8 cellular contexts compared by ENCODE assay signal in genomic region chr12:56042430-56043203, GRCh38. TPM values are rescaled to one million over a fixed set of nuclear protein-coding genes. Genes with fewer than 3 reads are reported as not detected.
DNase-seq lines count a peak whose midpoint lies in the region; ATAC-seq lines count a peak whose summit lies in the region.

No MANE protein-coding gene starts in this region.

- H3K27me3 ChIP-seq in subcutaneous abdominal adipose tissue (ENCODE audit: control insufficient read depth in 5 of 5, insufficient read depth in 4 of 5, low read length in 5 of 5) = no peaks in the 10 kb centered on the region

- peak overlapping the region; percentile 74 to 98 (median 94) for H3K4me3 ChIP-seq in subcutaneous abdominal adipose tissue (ENCODE audit: low read depth in 1 of 5, low read length in 5 of 5)

- peaks cover 3 to 29% (median 21%) of the 10 kb centered on the region in 5 donors for H3K4me1 ChIP-seq in subcutaneous abdominal adipose tissue (ENCODE audit: control insufficient read depth in 5 of 5, insufficient read depth in 5 of 5, low read length in 5 of 5)

- H3K9me3 Mint-ChIP-seq in activated naive CD4-positive, alpha-beta T cell treated with anti-CD3 and anti-CD28 coated beads, Interleukin-2, amount 50 U/mL, for 72 hours = no peaks in the 10 kb centered on the region
- no peaks in the 10 kb centered on the region for H3K9me3 Mint-ChIP-seq in immature natural killer cell

- H3K4me1 Mint-ChIP-seq in immature natural killer cell = peaks cover 39 to 41% of the 10 kb centered on the region in 2 donors

- peaks cover 7 to 13% (median 10%) of the 10 kb centered on the region in 3 donors for H3K27me3 Mint-ChIP-seq in immature natural killer cell (ENCODE audit: low read depth in 3 of 3)

- H3K36me3 ChIP-seq in subcutaneous abdominal adipose tissue (ENCODE audit: control insufficient read depth in 5 of 5, insufficient read depth in 5 of 5, low read length in 5 of 5) = peaks cover 9 to 29% (median 20%) of the 10 kb centered on the region in 5 donors

- peak; percentile 32 for DNase-seq in NCI-H146 (lab: John Stamatoyannopoulos, UW)
- DNase-seq in NCI-H146 treated with DMSO at 0.1 percent for 48 hours (lab: John Stamatoyannopoulos, UW; ENCODE audit: unreplicated experiment) = no peak
- no peak for DNase-seq in activated naive CD4-positive, alpha-beta T cell treated with anti-CD3 and anti-CD28 coated beads, Interleukin-2, amount 50 U/mL, for 72 hours (ENCODE audit: low spot score in 2 of 2)
- no peak for DNase-seq in immature natural killer cell
- DNase-seq in nucleus accumbens (lab: John Stamatoyannopoulos, UW) = no peak
- no peak for DNase-seq in SHP77 treated with DMSO at 0.1 percent for 48 hours (lab: John Stamatoyannopoulos, UW)
- no peak for DNase-seq in D341Med (ENCODE audit: low spot score)

- H3K36me3 Mint-ChIP-seq in activated naive CD4-positive, alpha-beta T cell treated with anti-CD3 and anti-CD28 coated beads, Interleukin-2, amount 50 U/mL, for 72 hours = peaks cover 24 to 32% of the 10 kb centered on the region in 2 donors
- H3K36me3 Mint-ChIP-seq in immature natural killer cell = peaks cover 0 to 16% (median 4%) of the 10 kb centered on the region in 3 donors

- peak overlapping the region; percentile 96 to 99 (median 97) for H3K4me3 Mint-ChIP-seq in immature natural killer cell

- H3K27ac Mint-ChIP-seq in activated naive CD4-positive, alpha-beta T cell treated with anti-CD3 and anti-CD28 coated beads, Interleukin-2, amount 50 U/mL, for 72 hours = peak overlapping the region; percentile 95 to 100
- peak overlapping the region; percentile 93 to 99 (median 98) for H3K27ac Mint-ChIP-seq in immature natural killer cell

- peak overlapping the region; percentile 70 to 99 (median 93) for H3K9ac ChIP-seq in subcutaneous abdominal adipose tissue (ENCODE audit: low read length in 5 of 5)

- H3K9me3 ChIP-seq in subcutaneous abdominal adipose tissue (ENCODE audit: control insufficient read depth in 5 of 5, low read length in 5 of 5) = no peaks in the 10 kb centered on the region

- H3K27ac ChIP-seq in subcutaneous abdominal adipose tissue (ENCODE audit: low read depth, low read length) = peak overlapping the region; percentile 90

- ATAC-seq in activated naive CD4-positive, alpha-beta T cell treated with anti-CD3 and anti-CD28 coated beads, Interleukin-2, amount 50 U/mL, for 72 hours = no peak

RNA-seq across cellular contexts. Expression of gene RPS26, which starts 0.9 kb away (rescaled TPM):
- total RNA-seq in activated naive CD4-positive, alpha-beta T cell treated with anti-CD3 and anti-CD28 coated beads, Interleukin-2, amount 50 U/mL, for 72 hours = 10 to 100 TPM; 47.4 to 49.0 TPM
- polyA plus RNA-seq in immature natural killer cell = 100 to 1,000 TPM; 294 to 705 (median 698) TPM

RNA-seq across cellular contexts. Expression of gene IKZF4, which starts 21.8 kb away (rescaled TPM):
- total RNA-seq in activated naive CD4-positive, alpha-beta T cell treated with anti-CD3 and anti-CD28 coated beads, Interleukin-2, amount 50 U/mL, for 72 hours = 10 to 100 TPM; 17.0 to 19.5 TPM
- 1 to 10 TPM in 1 of 3 donors, not detected in 2; 1.0 TPM for polyA plus RNA-seq in immature natural killer cell

RNA-seq across cellular contexts. Expression of gene ERBB3, which starts 37.3 kb away (rescaled TPM):
- under 1 TPM; 0.25 to 0.34 TPM for total RNA-seq in activated naive CD4-positive, alpha-beta T cell treated with anti-CD3 and anti-CD28 coated beads, Interleukin-2, amount 50 U/mL, for 72 hours
- polyA plus RNA-seq in immature natural killer cell = not detected

RNA-seq across cellular contexts. Expression of gene SUOX, which starts 45.5 kb away (rescaled TPM):
- 10 to 100 TPM in 1 of 2 donors, 1 to 10 TPM in 1; 5.7 to 15.5 TPM for total RNA-seq in activated naive CD4-positive, alpha-beta T cell treated with anti-CD3 and anti-CD28 coated beads, Interleukin-2, amount 50 U/mL, for 72 hours
- 1 to 10 TPM; 3.5 to 5.9 (median 5.9) TPM for polyA plus RNA-seq in immature natural killer cell
